In genomic region chr21:41169258-41169576, GRCh38 we compare ENCODE assay signal across 8 cellular contexts. TPM values are rescaled to one million over a fixed set of nuclear protein-coding genes. Genes with fewer than 3 reads are reported as not detected.
DNase-seq lines count a peak whose midpoint lies in the region; ATAC-seq, FAIRE-seq and TF ChIP-seq lines count a peak whose summit lies in the region.
"Had no signal": no experiment of that assay in that cellular context is flagged by ENCODE, and none has a peak within 500 bp of the region (broad histone marks: within the 10 kb centered on the region; RNA-seq: fewer than 3 reads in every experiment).

No MANE protein-coding gene starts in this region.

- H3K9ac ChIP-seq in HUES64 (ENCODE audit: low read depth, low read length) = no peak overlapping the region
- peak overlapping the region; percentile 83 for H3K9ac ChIP-seq in astrocyte (ENCODE audit: low read length)
- peak overlapping the region; percentile 57 for H3K9ac ChIP-seq in kidney (ENCODE audit: low read length in 2 of 2)

- H3K9me3 ChIP-seq in HUES64 (ENCODE audit: insufficient read depth, low read depth, low read length) = no peaks in the 10 kb centered on the region
- no peaks in the 10 kb centered on the region for H3K9me3 ChIP-seq in astrocyte (ENCODE audit: insufficient read depth, low read depth, low read length)
- H3K9me3 ChIP-seq in kidney (ENCODE audit: control insufficient read depth in 1 of 2, low read length in 2 of 2) = no peaks in the 10 kb centered on the region

- H3K4me3 ChIP-seq in HUES64 (ENCODE audit: low read length) (peak overlapping the region; percentile 67), astrocyte (ENCODE audit: insufficient read depth, low read depth, low read length) (peak overlapping the region; percentile 64), kidney (ENCODE audit: low read length in 2 of 2) (peak overlapping the region; percentile 49 to 52)

- ATAC-seq in stimulated activated naive B cell treated with anti-CD40 and anti-IgM and Interleukin-4, amounts not matched to agents 10 μg/mL and 1 μg/mL and 100 μg/mL, for 72 hours (replicated peaks) = no peak
- ATAC-seq in left lobe of liver = no peak

- WGBS in HUES64 = 19% methylated on average over 3 of the region's 3 CpGs

- no peaks in the 10 kb centered on the region for H3K36me3 Mint-ChIP-seq in astrocyte (ENCODE audit: low read depth, unreplicated experiment)
- H3K36me3 Mint-ChIP-seq in stimulated activated naive B cell treated with anti-CD40 and anti-IgM and Interleukin-4, amounts not matched to agents 10 μg/mL and 1 μg/mL and 100 μg/mL, for 72 hours = peaks cover 2 to 6% of the 10 kb centered on the region in 2 donors

- intact Hi-C loops in kidney (cut with DNase I) = no loop called here

- H3K27me3 ChIP-seq in HUES64 (ENCODE audit: insufficient read depth, low read length) (peaks cover 58% of the 10 kb centered on the region), astrocyte (ENCODE audit: insufficient read depth, low read length) (no peaks in the 10 kb centered on the region)

- peak overlapping the region; percentile 84 for H3K4me3 Mint-ChIP-seq in astrocyte (ENCODE audit: unreplicated experiment)
- peak overlapping the region; percentile 81 to 84 for H3K4me3 Mint-ChIP-seq in stimulated activated naive B cell treated with anti-CD40 and anti-IgM and Interleukin-4, amounts not matched to agents 10 μg/mL and 1 μg/mL and 100 μg/mL, for 72 hours

- H3K27me3 Mint-ChIP-seq in astrocyte (ENCODE audit: low read depth, unreplicated experiment) = peaks cover 25% of the 10 kb centered on the region
- H3K27me3 Mint-ChIP-seq in stimulated activated naive B cell treated with anti-CD40 and anti-IgM and Interleukin-4, amounts not matched to agents 10 μg/mL and 1 μg/mL and 100 μg/mL, for 72 hours = peaks cover 28 to 36% of the 10 kb centered on the region in 2 donors

- H3K4me1 Mint-ChIP-seq in astrocyte (ENCODE audit: low read depth, unreplicated experiment) = peaks cover 9% of the 10 kb centered on the region
- peaks cover 9 to 12% of the 10 kb centered on the region in 2 donors for H3K4me1 Mint-ChIP-seq in stimulated activated naive B cell treated with anti-CD40 and anti-IgM and Interleukin-4, amounts not matched to agents 10 μg/mL and 1 μg/mL and 100 μg/mL, for 72 hours

- H3K36me3 ChIP-seq in HUES64 (ENCODE audit: insufficient read depth, low read length) = no peaks in the 10 kb centered on the region
- H3K36me3 ChIP-seq in astrocyte (ENCODE audit: insufficient read depth, low read length) = no peaks in the 10 kb centered on the region
- H3K36me3 ChIP-seq in kidney (ENCODE audit: control insufficient read depth in 1 of 2, insufficient read depth in 2 of 2, low read length in 2 of 2) = no peaks in the 10 kb centered on the region

- DNase-seq in astrocyte (ENCODE audit: low read depth) (no peak), kidney (no peak), left lobe of liver (ENCODE audit: low spot score) (no peak), T-helper 9 cell (no peak)
- no peak for DNase-seq in stimulated activated naive B cell treated with anti-CD40 and anti-IgM and Interleukin-4, amounts not matched to agents 10 μg/mL and 1 μg/mL and 100 μg/mL, for 72 hours
- no peak for DNase-seq in stimulated activated naive CD4-positive, alpha-beta T cell (lab: John Stamatoyannopoulos, UW)
- DNase-seq: central memory CD4-positive, alpha-beta T cell had no signal

- FAIRE-seq in astrocyte (lab: Jason Lieb, UNC) (no peak), kidney (lab: Jason Lieb, UNC) (no peak)

- H3K27ac Mint-ChIP-seq in astrocyte (ENCODE audit: unreplicated experiment) = peak overlapping the region; percentile 50
- H3K27ac Mint-ChIP-seq in stimulated activated naive B cell treated with anti-CD40 and anti-IgM and Interleukin-4, amounts not matched to agents 10 μg/mL and 1 μg/mL and 100 μg/mL, for 72 hours = peak overlapping the region; percentile 56

- H3K27ac ChIP-seq in HUES64 (ENCODE audit: low read depth, low read length) (no peak overlapping the region), astrocyte (ENCODE audit: low read depth, low read length) (peak overlapping the region; percentile 31), kidney (ENCODE audit: low read depth in 2 of 2, low read length in 2 of 2) (peak overlapping the region in 1 of 2 donors; percentile 65)

- H3K79me2 ChIP-seq in astrocyte (ENCODE audit: insufficient read depth, low read length) = peaks cover 38% of the 10 kb centered on the region

- H3K4me2 ChIP-seq in astrocyte (ENCODE audit: low read length) = peak overlapping the region; percentile 89

- H3K4me1 ChIP-seq in HUES64 (ENCODE audit: insufficient read depth, low read length) = peaks cover 8% of the 10 kb centered on the region
- H3K4me1 ChIP-seq in astrocyte (ENCODE audit: insufficient read depth, low read length) = peaks cover 19% of the 10 kb centered on the region
- peaks cover 0 to 7% of the 10 kb centered on the region in 2 donors for H3K4me1 ChIP-seq in kidney (ENCODE audit: control insufficient read depth in 1 of 2, insufficient read depth in 1 of 2, low read depth in 1 of 2, low read length in 2 of 2)

- no peak for TF ChIP-seq CTCF in astrocyte (IDR thresholded peaks at IDR 0.05; ENCODE audit: insufficient read depth, low read depth, low read length)
- no peak for TF ChIP-seq CTCF in kidney (IDR thresholded peaks at IDR 0.05; ENCODE audit: borderline replicate concordance, extremely low read depth, insufficient read depth)

- no peaks in the 10 kb centered on the region for H3K9me3 Mint-ChIP-seq in astrocyte (ENCODE audit: unreplicated experiment)
- H3K9me3 Mint-ChIP-seq in stimulated activated naive B cell treated with anti-CD40 and anti-IgM and Interleukin-4, amounts not matched to agents 10 μg/mL and 1 μg/mL and 100 μg/mL, for 72 hours = no peaks in the 10 kb centered on the region

- H4K20me1 ChIP-seq in astrocyte (ENCODE audit: insufficient read depth, low read length) = peaks cover 27% of the 10 kb centered on the region

- peak overlapping the region; percentile 19 for H2AFZ ChIP-seq in astrocyte (ENCODE audit: low read depth, low read length)

RNA-seq across cellular contexts. Expression of gene BACE2, which starts 1.3 kb away (rescaled TPM):
- 5.3 TPM for polyA plus RNA-seq in HUES64 (2013, experiment 1 of 2)
- polyA plus RNA-seq in HUES64 (2013, experiment 2 of 2) = 7.7 TPM
- 16.8 and 19.3 TPM in 2 replicates for total RNA-seq in astrocyte
- total RNA-seq in kidney = 65.7 TPM
- 55.5 TPM for polyA plus RNA-seq in kidney (ENCODE audit: insufficient read depth, low read depth, low replicate concordance)
- 4.1 TPM for total RNA-seq in left lobe of liver
